Comparison of ENCODE assay signal across 8 cellular contexts in the genomic region with DNA sequence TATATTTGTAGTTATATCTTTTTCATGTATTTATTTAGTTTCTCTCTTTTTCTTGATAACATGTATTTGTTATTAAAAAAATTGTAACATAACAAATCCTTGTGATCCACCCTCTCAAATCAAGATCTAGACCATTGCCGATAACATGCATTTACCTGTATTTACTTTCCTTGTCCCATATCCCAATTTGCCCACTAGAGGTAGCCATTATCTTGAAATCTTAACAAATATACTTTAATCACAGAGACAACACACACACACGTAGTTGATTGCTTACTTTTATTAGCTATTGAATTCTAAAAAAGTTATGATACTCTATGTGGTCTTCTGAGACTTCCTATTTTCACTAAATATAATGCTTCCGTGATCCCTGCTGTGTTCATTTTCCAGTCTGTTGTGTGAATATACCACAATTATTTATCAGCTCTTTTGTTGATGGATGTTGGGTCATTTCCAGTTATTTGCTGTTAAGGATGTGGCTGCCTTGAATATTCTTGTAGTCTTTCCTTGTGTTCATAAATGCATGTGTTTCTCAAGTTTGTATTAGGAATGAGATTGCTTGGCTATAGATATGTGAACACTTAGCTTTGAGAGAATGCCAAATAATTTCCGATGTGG. TPM values are rescaled to one million over a fixed set of nuclear protein-coding genes. Genes with fewer than 3 reads are reported as not detected.
DNase-seq lines count a peak whose midpoint lies in the region; ATAC-seq, FAIRE-seq and TF ChIP-seq lines count a peak whose summit lies in the region.

No MANE protein-coding gene starts in this region.

- H3K27ac Mint-ChIP-seq in activated naive CD4-positive, alpha-beta T cell treated with anti-CD3 and anti-CD28 coated beads, Interleukin-2, amount 50 U/mL, for 72 hours, result no peak overlapping the region

- no peak for FAIRE-seq in GM12878 (lab: Jason Lieb, UNC)

- no peaks in the 10 kb centered on the region for H3K9me3 ChIP-seq in GM12878 (replicated peaks; ENCODE audit: control insufficient read depth, insufficient read depth, low read length)
- H3K9me3 ChIP-seq in lower lobe of right lung, result no peaks in the 10 kb centered on the region

- DNase-seq in DMS114 treated with DMSO at 0.1 percent for 48 hours (lab: John Stamatoyannopoulos, UW; ENCODE audit: unreplicated experiment) (peak; percentile 15), LNCaP clone FGC (ENCODE audit: low read depth) (peak; percentile 31), GM12878 (ENCODE audit: low read depth, low spot score) (no peak), lower lobe of right lung (no peak), amniotic stem cell (lab: John Stamatoyannopoulos, UW) (no peak)
- DNase-seq in activated naive CD4-positive, alpha-beta T cell treated with anti-CD3 and anti-CD28 coated beads, Interleukin-2, amount 50 U/mL, for 72 hours (ENCODE audit: low spot score in 2 of 2), result no peak

- WGBS in GM12878 (ENCODE audit: insufficient coverage, insufficient replicate concordance, low lambda C conversion rate, missing lambda C conversion rate), result 35% methylated on average over 4 of the region's 4 CpGs

- H3K27ac ChIP-seq in GM12878 (ENCODE audit: control insufficient read depth, insufficient read depth) (no peak overlapping the region), lower lobe of right lung (no peak overlapping the region)

- peak; percentile 46 for TF ChIP-seq RAD21 in GM12878 (IDR thresholded peaks at IDR 0.05; ENCODE audit: insufficient read depth, low read depth, low read length)

- H3K36me3 ChIP-seq in GM12878 (ENCODE audit: control insufficient read depth in 2 of 2, insufficient read depth in 2 of 2, low read length in 1 of 2), result no peaks in the 10 kb centered on the region
- no peaks in the 10 kb centered on the region for H3K36me3 ChIP-seq in lower lobe of right lung

- SMC1A ChIA-PET in GM12878 (lab: Charles Lee; ENCODE audit: uncharacterized antibody, unreplicated experiment), result interaction anchor here (0.7 to 1.0 kb wide), 3 partner anchors 30 to 146 kb away, joined by 3 to 4 read pairs (median 4); no protein-coding TSS in a partner anchor

- no peaks in the 10 kb centered on the region for H3K9me3 Mint-ChIP-seq in activated naive CD4-positive, alpha-beta T cell treated with anti-CD3 and anti-CD28 coated beads, Interleukin-2, amount 50 U/mL, for 72 hours

- no TSS peak for BruUV-seq in GM12878 (replicated peaks; lab: Mats Ljungman, UMichigan)

- H3K4me2 ChIP-seq in GM12878 (ENCODE audit: control insufficient read depth, insufficient read depth), result no peak overlapping the region

- no peaks in the 10 kb centered on the region for H4K20me1 ChIP-seq in GM12878 (ENCODE audit: control insufficient read depth, insufficient read depth)

- in situ Hi-C loops in GM12878 (cut with MboI), result no loop called here

- H2AFZ ChIP-seq in GM12878 (ENCODE audit: control insufficient read depth, low read depth, low read length), result no peak overlapping the region

- no peak overlapping the region for H3K4me3 ChIP-seq in LNCaP clone FGC (ENCODE audit: low read depth, low read length)
- no peak overlapping the region for H3K4me3 ChIP-seq in GM12878
- no peak overlapping the region for H3K4me3 ChIP-seq in lower lobe of right lung

- H3K4me1 ChIP-seq in GM12878 (ENCODE audit: control insufficient read depth, insufficient read depth, low read length) (no peaks in the 10 kb centered on the region), lower lobe of right lung (no peaks in the 10 kb centered on the region)

- TF ChIP-seq EP300 in GM12878 (IDR thresholded peaks at IDR 0.05; ENCODE audit: borderline replicate concordance in 1 of 2, control insufficient read depth in 1 of 2, low read depth in 2 of 2, low read length in 2 of 2), result no peak

- TF ChIP-seq POLR2A in GM12878 (IDR thresholded peaks at IDR 0.05; ENCODE audit: low read depth, low read length), result no peak

- H3K79me2 ChIP-seq in GM12878 (ENCODE audit: control insufficient read depth, insufficient read depth, low read length), result no peaks in the 10 kb centered on the region

- TF ChIP-seq CTCF in LNCaP clone FGC (IDR thresholded peaks at IDR 0.05; ENCODE audit: control insufficient read depth, extremely low read depth, insufficient read depth) (peak; percentile 46), GM12878 (IDR thresholded peaks at IDR 0.05 in 2 of 3, conservative IDR thresholded peaks at IDR 0.05 in 1 of 3; ENCODE audit: control insufficient read depth in 2 of 3, extremely low read depth in 1 of 3, insufficient read depth in 1 of 3, low read depth in 3 of 3, low read length in 3 of 3) (peak; percentile 38 to 60 (median 55); a peak in 5 of 6 replicates), lower lobe of right lung (IDR thresholded peaks at IDR 0.05) (peak; percentile 49)

- intact Hi-C loops in GM12878 (cut with micrococcal nuclease; ENCODE audit: unreplicated experiment) (loop anchor here (2.0 kb wide), 1 partner anchor 236 kb away; no protein-coding TSS in a partner anchor), lower lobe of right lung (cut with DNase I) (no loop called here)

- no peak overlapping the region for H3K9ac ChIP-seq in GM12878 (ENCODE audit: control insufficient read depth, insufficient read depth, low read length)

- CTCF ChIA-PET in GM12878 (lab: Yijun Ruan, JAX), result interaction anchor here (0.6 to 2.4 kb wide), 11 partner anchors 20 to 253 kb away, joined by 3 to 8 read pairs (median 5); no protein-coding TSS in a partner anchor

- RAD21 ChIA-PET in GM12878 (lab: Charles Lee; ENCODE audit: unreplicated experiment), result interaction anchor here (0.6 to 1.6 kb wide), 7 partner anchors 33 to 887 kb away, joined by 3 to 5 read pairs (median 4); a partner anchor contains a TSS

- no peaks in the 10 kb centered on the region for H3K27me3 ChIP-seq in GM12878 (replicated peaks in 1 of 2; ENCODE audit: control insufficient read depth in 2 of 2, insufficient read depth in 2 of 2, low read length in 1 of 2)
- H3K27me3 ChIP-seq in lower lobe of right lung (ENCODE audit: low read depth), result no peaks in the 10 kb centered on the region

- no peaks in the 10 kb centered on the region for H3K36me3 Mint-ChIP-seq in activated naive CD4-positive, alpha-beta T cell treated with anti-CD3 and anti-CD28 coated beads, Interleukin-2, amount 50 U/mL, for 72 hours

- POLR2A ChIA-PET in GM12878 (lab: Charles Lee), result no interaction called here

- ATAC-seq in GM12878 (peak; percentile 76), lower lobe of right lung (peak in 1 of 2 donors; percentile 53), GM18858 (IDR thresholded peaks at IDR 0.05; ENCODE audit: unreplicated experiment) (no peak)
- ATAC-seq in activated CD4-positive, CD25-positive, alpha-beta regulatory T cell treated with anti-CD3 and anti-CD28 coated beads, Interleukin-2, amount 50 U/mL, for 24 hours, result no peak
- no peak for ATAC-seq in activated naive CD4-positive, alpha-beta T cell treated with anti-CD3 and anti-CD28 coated beads, Interleukin-2, amount 50 U/mL, for 72 hours

TF ChIP-seq in GM12878, 131 proteins besides CTCF, POLR2A, EP300 and RAD21:
- TF ChIP-seq LARP7 (IDR thresholded peaks at IDR 0.05), result no peak
- TF ChIP-seq SMC3 (IDR thresholded peaks at IDR 0.05; ENCODE audit: borderline replicate concordance, low read length), result peak; percentile 51; the same call in 1 of the 2 replicates

RNA-seq across cellular contexts. Expression of a gene that starts 31.3 kb away (rescaled TPM):
- total RNA-seq in GM12878 (2013; cell fraction: nucleolus; rRNA removed), result 417 and 423 TPM in 2 replicates
- total RNA-seq in GM12878 (2014; rRNA removed) (30.4 and 40.4 TPM in 2 replicates), GM12878 (2014; rRNA removed; fragmentation: Illumina TruSeq; extraction: Trizol) (57.6 and 60.3 TPM in 2 replicates), GM12878 (2021) (37.3 and 43.1 TPM in 2 replicates), lower lobe of right lung (71.5 TPM)
- 17.6 TPM for polyA plus RNA-seq in GM12878 (2011; ENCODE audit: low read depth)
- polyA plus RNA-seq in GM12878 (2011; rRNA removed) (60.4 and 120 TPM in 2 replicates), GM12878 (2014; fragmentation: Illumina TruSeq; extraction: Trizol) (46.7 and 48.8 TPM in 2 replicates), GM12878 (2014; fragmentation: Nextera tagmentation; extraction: Ambion mirVana) (1 to 10 TPM; 9.5 TPM), GM12878 (2014; rRNA removed) (28.3 and 38.8 TPM in 2 replicates), GM12878 (2016; fragmentation: Nextera tagmentation; extraction: Ambion mirVana) (10 to 100 TPM; 13.0 to 15.3 TPM)
- 14.7 and 23.3 TPM in 2 replicates for polyA plus RNA-seq in GM12878 (2011; cell fraction: cytosol; rRNA removed)
- polyA plus RNA-seq in GM12878 (2011; cell fraction: nucleus; rRNA removed), result 46.7 and 56.8 TPM in 2 replicates
- 30.5 and 40.5 TPM in 2 replicates for polyA plus RNA-seq in GM12878 (2012)
- 55.6 and 76.2 TPM in 2 replicates for polyA minus RNA-seq in GM12878 (2011; rRNA and poly(A)+ RNA removed)
- polyA minus RNA-seq in GM12878 (2011; cell fraction: cytosol; rRNA and poly(A)+ RNA removed), result 27.4 and 35.9 TPM in 2 replicates
- 53.9 and 73.6 TPM in 2 replicates for polyA minus RNA-seq in GM12878 (2011; cell fraction: nucleus; rRNA and poly(A)+ RNA removed)
- total RNA-seq in activated naive CD4-positive, alpha-beta T cell treated with anti-CD3 and anti-CD28 coated beads, Interleukin-2, amount 50 U/mL, for 72 hours, result 10 to 100 TPM; 85.1 to 94.0 TPM

Comparison
In these comparisons a context has a peak if more than half of its experiments do, and no peak if none do; other contexts are left out.
1. DNase-seq: peak in DMS114 treated with DMSO at 0.1 percent for 48 hours (single experiment) and LNCaP clone FGC (single experiment); none in GM12878 (single experiment), lower lobe of right lung (single experiment), amniotic stem cell (single experiment) and activated naive CD4-positive, alpha-beta T cell treated with anti-CD3 and anti-CD28 coated beads, Interleukin-2, amount 50 U/mL, for 72 hours (0 of 2).
2. Peak in every context shown above with its lines, with median percentiles within 50 percentile points of each other: CTCF ChIP-seq.